10 cellular contexts compared by ENCODE assay signal in the genomic region with DNA sequence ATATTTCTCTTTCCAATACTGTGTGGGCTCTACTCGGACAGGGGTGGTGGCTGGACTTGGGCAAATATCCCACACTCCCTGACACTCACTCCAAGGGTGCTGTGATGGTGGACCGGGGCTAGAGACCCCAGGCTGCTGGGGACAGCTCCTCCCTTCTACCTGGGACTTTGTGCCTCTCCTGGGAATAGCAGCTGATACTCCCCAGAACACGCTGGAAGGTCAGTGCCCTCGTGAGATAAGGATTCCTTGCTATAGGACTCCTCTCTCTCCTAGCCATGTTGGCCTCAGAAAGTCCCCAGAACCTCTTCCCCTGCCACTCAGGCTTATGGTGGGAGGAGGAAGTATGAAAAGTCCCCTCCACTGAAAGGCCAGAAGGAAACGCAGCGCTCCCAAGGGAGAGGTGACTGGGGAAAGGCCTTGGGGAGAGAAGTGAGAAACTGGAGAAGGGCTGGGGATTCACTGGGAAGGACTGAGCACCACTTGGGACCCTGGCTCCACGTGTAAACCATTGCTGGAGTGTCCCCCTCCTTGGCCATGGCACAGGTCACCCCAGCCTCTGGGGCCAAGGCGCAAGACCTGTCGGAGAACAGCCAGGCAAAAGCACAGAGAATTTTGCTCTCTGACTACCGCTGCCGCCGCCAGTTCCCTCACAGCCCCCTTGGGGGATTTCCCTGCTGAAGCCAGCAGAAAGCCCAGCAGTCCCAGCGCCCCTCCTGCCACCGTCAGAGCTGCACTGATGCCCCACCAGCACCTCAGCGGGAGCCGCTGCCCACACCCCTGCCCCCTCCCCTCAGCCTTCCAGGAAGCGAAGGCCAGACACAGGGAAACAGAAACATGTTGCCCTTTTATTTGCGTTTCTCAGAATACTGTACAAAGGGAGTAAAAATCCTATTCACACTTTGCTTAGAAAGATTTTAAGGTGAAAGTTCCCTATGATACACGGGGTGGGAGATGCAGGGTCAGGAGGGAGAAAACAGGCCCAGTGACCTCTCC. TPM values are rescaled to one million over a fixed set of nuclear protein-coding genes. Genes with fewer than 3 reads are reported as not detected.
DNase-seq lines count a peak whose midpoint lies in the region; ATAC-seq and TF ChIP-seq lines count a peak whose summit lies in the region.
"Had no signal": no experiment of that assay in that cellular context is flagged by ENCODE, and none has a peak within 500 bp of the region (broad histone marks: within the 10 kb centered on the region; RNA-seq: fewer than 3 reads in every experiment).

No MANE protein-coding gene starts in this region.

- peak overlapping the region; percentile 22 for H3K27ac ChIP-seq in CD4-positive, alpha-beta T cell (ENCODE audit: low read depth, low read length)
- no peak overlapping the region for H3K27ac ChIP-seq in uterus

- peak in 4 of 10 experiments; percentile 21 to 44 (median 28) for DNase-seq in CD4-positive, alpha-beta T cell
- DNase-seq in T-cell (peak in 28 of 34 experiments; percentile 14 to 56 (median 34)), uterus (no peak), HUDEP-2 (lab: John Stamatoyannopoulos, UW; ENCODE audit: unreplicated experiment in 76 of 76) (no peak), NCI-H345 treated with DMSO at 0.1 percent for 48 hours (lab: John Stamatoyannopoulos, UW; ENCODE audit: unreplicated experiment) (no peak)
- peak; percentile 18 for DNase-seq in activated effector memory CD4-positive, alpha-beta T cell treated with Interleukin-2 at 50 U/mL for 16 hours
- peak; percentile 57 for DNase-seq in stimulated activated CD4-positive, alpha-beta T cell treated with anti-CD3 and anti-CD28 coated beads, Interleukin-12 subunit alpha, Interleukin-12 subunit beta, amount 100 ng/mL, for 4 hours
- DNase-seq: NCI-H446 had no signal

- H3K27me3 Mint-ChIP-seq in CD4-positive, alpha-beta T cell, result no peaks in the 10 kb centered on the region
- no peaks in the 10 kb centered on the region for H3K27me3 Mint-ChIP-seq in T-cell

- TF ChIP-seq CTCF in CD4-positive, alpha-beta T cell (IDR thresholded peaks at IDR 0.05), result no peak
- TF ChIP-seq CTCF in uterus (IDR thresholded peaks at IDR 0.05), result no peak

- CTCF ChIA-PET in CD4-positive, alpha-beta T cell (lab: Charles Lee), result no interaction called here
- CTCF ChIA-PET in T-cell (lab: Charles Lee), result no interaction called here

- no peak overlapping the region for H3K4me3 Mint-ChIP-seq in CD4-positive, alpha-beta T cell
- H3K4me3 Mint-ChIP-seq in T-cell, result peak overlapping the region in 1 of 3 donors; percentile 90

- H3K36me3 ChIP-seq in uterus, result no peaks in the 10 kb centered on the region

- H3K27me3 ChIP-seq in CD4-positive, alpha-beta T cell (ENCODE audit: control insufficient read depth, insufficient read depth, low read length), result no peaks in the 10 kb centered on the region
- H3K27me3 ChIP-seq in uterus, result no peaks in the 10 kb centered on the region

- peaks cover 72% of the 10 kb centered on the region for H3K4me1 Mint-ChIP-seq in CD4-positive, alpha-beta T cell (ENCODE audit: low read depth)
- peaks cover 71 to 83% (median 79%) of the 10 kb centered on the region in 3 donors for H3K4me1 Mint-ChIP-seq in T-cell

- peaks cover 83% of the 10 kb centered on the region for H3K36me3 Mint-ChIP-seq in CD4-positive, alpha-beta T cell (ENCODE audit: low read depth)
- peaks cover 46% of the 10 kb centered on the region for H3K36me3 Mint-ChIP-seq in T-cell

- intact Hi-C loops in CD4-positive, alpha-beta T cell (cut with DNase I, micrococcal nuclease), result loop anchor here (5.0 to 10.0 kb wide), 3 partner anchors 43 to 466 kb away; a partner anchor contains a TSS
- intact Hi-C loops in uterus (cut with DNase I; ENCODE audit: low total_unique reads), result no loop called here

- ATAC-seq in CD4-positive, alpha-beta T cell (ENCODE audit: poor library complexity), result peak; percentile 58
- ATAC-seq in T-cell (replicated peaks in 1 of 4) (peak; percentile 41 to 88 (median 46)), HG02571 (IDR thresholded peaks at IDR 0.05; ENCODE audit: unreplicated experiment) (no peak)

- H3K4me1 ChIP-seq in uterus, result no peaks in the 10 kb centered on the region

- H3K9me3 ChIP-seq in CD4-positive, alpha-beta T cell (ENCODE audit: control insufficient read depth, low read length), result no peaks in the 10 kb centered on the region
- H3K9me3 ChIP-seq in uterus, result no peaks in the 10 kb centered on the region

- POLR2A ChIA-PET in CD4-positive, alpha-beta T cell (lab: Charles Lee), result interaction anchor here (0.6 kb wide), 2 partner anchors 12 to 60 kb away, joined by 4 to 5 read pairs; a partner anchor contains a TSS
- POLR2A ChIA-PET in T-cell (lab: Charles Lee), result no interaction called here

- no peaks in the 10 kb centered on the region for H3K9me3 Mint-ChIP-seq in CD4-positive, alpha-beta T cell
- H3K9me3 Mint-ChIP-seq in T-cell, result no peaks in the 10 kb centered on the region

- TF ChIP-seq POLR2A in uterus (IDR thresholded peaks at IDR 0.05), result no peak

- peak overlapping the region; percentile 80 for H3K27ac Mint-ChIP-seq in CD4-positive, alpha-beta T cell
- peak overlapping the region; percentile 87 to 89 for H3K27ac Mint-ChIP-seq in T-cell

- no peak overlapping the region for H3K4me3 ChIP-seq in uterus

RNA-seq across cellular contexts. Expression of a gene that starts 2.1 kb away (rescaled TPM):
- 10 to 100 TPM; 22.3 to 22.7 TPM for total RNA-seq in CD4-positive, alpha-beta T cell
- total RNA-seq in T-cell (10 to 100 TPM; 29.3 to 68.0 (median 51.4) TPM), uterus (10 to 100 TPM in 2 of 4 donors, 1 to 10 TPM in 1, under 1 TPM in 1; 0.29 to 12.6 (median 6.4) TPM)

RNA-seq across cellular contexts. Expression of a gene that starts 6.9 kb away (rescaled TPM):
- total RNA-seq in CD4-positive, alpha-beta T cell, result 100 to 1,000 TPM; 103 to 105 TPM
- total RNA-seq in T-cell (100 to 1,000 TPM in 4 of 5 donors, 10 to 100 TPM in 1; 88.3 to 164 (median 124) TPM), uterus (10 to 100 TPM; 15.9 to 71.5 (median 42.9) TPM)

RNA-seq across cellular contexts. Expression of a gene that starts 7.0 kb away (rescaled TPM):
- not detected for total RNA-seq in CD4-positive, alpha-beta T cell
- total RNA-seq in T-cell, result not detected
- under 1 TPM in 1 of 4 donors, not detected in 3; 0.52 TPM for total RNA-seq in uterus
- total RNA-seq: HT-29 had no signal

RNA-seq across cellular contexts. Expression of a gene that starts 42.3 kb away (rescaled TPM):
- under 1 TPM in 1 of 2 experiments, not detected in 1; 0.14 TPM for total RNA-seq in CD4-positive, alpha-beta T cell
- total RNA-seq in T-cell (1 to 10 TPM in 4 of 5 donors, under 1 TPM in 1; 0.86 to 7.6 (median 3.4) TPM), uterus (under 1 TPM in 3 of 4 donors, not detected in 1; 0.18 to 0.35 (median 0.26) TPM)
- total RNA-seq: HT-29 had no signal

RNA-seq across cellular contexts. Expression of a gene that starts 52.5 kb away (rescaled TPM):
- total RNA-seq in CD4-positive, alpha-beta T cell, result not detected
- total RNA-seq in T-cell (under 1 TPM in 1 of 5 donors, not detected in 4; 0.19 TPM), uterus (not detected)
- total RNA-seq: HT-29 had no signal

Comparison
In these comparisons a context has a peak if more than half of its experiments do, and no peak if none do; other contexts are left out.
1. DNase-seq: peak in T-cell (28 of 34), activated effector memory CD4-positive, alpha-beta T cell treated with Interleukin-2 at 50 U/mL for 16 hours (single experiment) and stimulated activated CD4-positive, alpha-beta T cell treated with anti-CD3 and anti-CD28 coated beads, Interleukin-12 subunit alpha, Interleukin-12 subunit beta, amount 100 ng/mL, for 4 hours (single experiment); none in uterus (0 of 2), HUDEP-2 (0 of 76) and NCI-H345 treated with DMSO at 0.1 percent for 48 hours (single experiment).